ENCODE assay signal across 2 cellular contexts in genomic region chr10:5466451-5466996, GRCh38.
TF ChIP-seq lines count a peak whose summit lies in the region.

No MANE protein-coding gene starts in this region.

TF ChIP-seq in IMR-90, 13 proteins besides CTCF, POLR2A, EP300 and RAD21:
- TF ChIP-seq CHD1 (IDR thresholded peaks at IDR 0.05; ENCODE audit: low read depth, low read length) (no peak), BHLHE40 (IDR thresholded peaks at IDR 0.05; ENCODE audit: low read depth, low read length) (peak; percentile 93)

TF ChIP-seq in K562, 482 proteins besides CTCF, POLR2A, EP300 and RAD21 (continues in another document):
- TF ChIP-seq, protein P1, sequence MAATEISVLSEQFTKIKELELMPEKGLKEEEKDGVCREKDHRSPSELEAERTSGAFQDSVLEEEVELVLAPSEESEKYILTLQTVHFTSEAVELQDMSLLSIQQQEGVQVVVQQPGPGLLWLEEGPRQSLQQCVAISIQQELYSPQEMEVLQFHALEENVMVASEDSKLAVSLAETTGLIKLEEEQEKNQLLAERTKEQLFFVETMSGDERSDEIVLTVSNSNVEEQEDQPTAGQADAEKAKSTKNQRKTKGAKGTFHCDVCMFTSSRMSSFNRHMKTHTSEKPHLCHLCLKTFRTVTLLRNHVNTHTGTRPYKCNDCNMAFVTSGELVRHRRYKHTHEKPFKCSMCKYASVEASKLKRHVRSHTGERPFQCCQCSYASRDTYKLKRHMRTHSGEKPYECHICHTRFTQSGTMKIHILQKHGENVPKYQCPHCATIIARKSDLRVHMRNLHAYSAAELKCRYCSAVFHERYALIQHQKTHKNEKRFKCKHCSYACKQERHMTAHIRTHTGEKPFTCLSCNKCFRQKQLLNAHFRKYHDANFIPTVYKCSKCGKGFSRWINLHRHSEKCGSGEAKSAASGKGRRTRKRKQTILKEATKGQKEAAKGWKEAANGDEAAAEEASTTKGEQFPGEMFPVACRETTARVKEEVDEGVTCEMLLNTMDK (IDR thresholded peaks at IDR 0.05; ENCODE audit: borderline replicate concordance, insufficient read depth, low read depth, low read length, poor library complexity, severe bottlenecking) = no peak
- TF ChIP-seq GATAD2A (IDR thresholded peaks at IDR 0.05) (peak; percentile 34; the same call in 1 of the 2 replicates), ZNF134 (CRISPR knock-in tag; conservative IDR thresholded peaks at IDR 0.05) (no peak), GABPB1 (CRISPR knock-in tag; IDR thresholded peaks at IDR 0.05) (0 out of 2 replicates have a peak, but pooled peaks have one; percentile 16), ZNF699 (CRISPR knock-in tag; IDR thresholded peaks at IDR 0.05; ENCODE audit: insufficient replicate concordance) (no peak), NR2C1 (IDR thresholded peaks at IDR 0.05) (no peak), NR2C1 (tag; IDR thresholded peaks at IDR 0.05) (0 out of 2 replicates have a peak, but pooled peaks have one; percentile 20), MIER1 (IDR thresholded peaks at IDR 0.05; ENCODE audit: low read depth) (no peak), SRSF9 (IDR thresholded peaks at IDR 0.05; ENCODE audit: borderline replicate concordance, low read depth, low read length) (no peak), BCOR (IDR thresholded peaks at IDR 0.05) (no peak), MGA (IDR thresholded peaks at IDR 0.05) (peak; percentile 36; the same call in 1 of the 2 replicates), ZNF830 (CRISPR knock-in tag; IDR thresholded peaks at IDR 0.05) (no peak), CEBPG (CRISPR knock-in tag; IDR thresholded peaks at IDR 0.05) (0 out of 2 replicates have a peak, but pooled peaks have one; percentile 25), CEBPG (tag; conservative IDR thresholded peaks at IDR 0.05 in 1 of 2, IDR thresholded peaks at IDR 0.05 in 1 of 2) (no peak), HDGF (IDR thresholded peaks at IDR 0.05) (0 out of 2 replicates have a peak, but pooled peaks have one; percentile 33), CEBPZ (IDR thresholded peaks at IDR 0.05; ENCODE audit: borderline replicate concordance, low read depth, low read length) (no peak), RB1 (IDR thresholded peaks at IDR 0.05; ENCODE audit: low read depth) (no peak), NCOA4 (IDR thresholded peaks at IDR 0.05; ENCODE audit: partially characterized antibody) (no peak), MAZ (CRISPR knock-in tag; conservative IDR thresholded peaks at IDR 0.05 in 1 of 2, IDR thresholded peaks at IDR 0.05 in 1 of 2) (peak in 1 of 2 experiments; percentile 45; a peak in 1 of 4 replicates), E2F4 (CRISPR knock-in tag; IDR thresholded peaks at IDR 0.05; ENCODE audit: low read depth) (no peak), ZNF589 (CRISPR knock-in tag; IDR thresholded peaks at IDR 0.05; ENCODE audit: low read depth) (peak; percentile 77; the same call in 1 of the 2 replicates), SNIP1 (IDR thresholded peaks at IDR 0.05; ENCODE audit: low read depth) (no peak)
- TF ChIP-seq, protein P2, sequence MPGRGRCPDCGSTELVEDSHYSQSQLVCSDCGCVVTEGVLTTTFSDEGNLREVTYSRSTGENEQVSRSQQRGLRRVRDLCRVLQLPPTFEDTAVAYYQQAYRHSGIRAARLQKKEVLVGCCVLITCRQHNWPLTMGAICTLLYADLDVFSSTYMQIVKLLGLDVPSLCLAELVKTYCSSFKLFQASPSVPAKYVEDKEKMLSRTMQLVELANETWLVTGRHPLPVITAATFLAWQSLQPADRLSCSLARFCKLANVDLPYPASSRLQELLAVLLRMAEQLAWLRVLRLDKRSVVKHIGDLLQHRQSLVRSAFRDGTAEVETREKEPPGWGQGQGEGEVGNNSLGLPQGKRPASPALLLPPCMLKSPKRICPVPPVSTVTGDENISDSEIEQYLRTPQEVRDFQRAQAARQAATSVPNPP (IDR thresholded peaks at IDR 0.05; ENCODE audit: borderline replicate concordance, insufficient read depth, insufficient read length) = no peak
- TF ChIP-seq, protein P3, sequence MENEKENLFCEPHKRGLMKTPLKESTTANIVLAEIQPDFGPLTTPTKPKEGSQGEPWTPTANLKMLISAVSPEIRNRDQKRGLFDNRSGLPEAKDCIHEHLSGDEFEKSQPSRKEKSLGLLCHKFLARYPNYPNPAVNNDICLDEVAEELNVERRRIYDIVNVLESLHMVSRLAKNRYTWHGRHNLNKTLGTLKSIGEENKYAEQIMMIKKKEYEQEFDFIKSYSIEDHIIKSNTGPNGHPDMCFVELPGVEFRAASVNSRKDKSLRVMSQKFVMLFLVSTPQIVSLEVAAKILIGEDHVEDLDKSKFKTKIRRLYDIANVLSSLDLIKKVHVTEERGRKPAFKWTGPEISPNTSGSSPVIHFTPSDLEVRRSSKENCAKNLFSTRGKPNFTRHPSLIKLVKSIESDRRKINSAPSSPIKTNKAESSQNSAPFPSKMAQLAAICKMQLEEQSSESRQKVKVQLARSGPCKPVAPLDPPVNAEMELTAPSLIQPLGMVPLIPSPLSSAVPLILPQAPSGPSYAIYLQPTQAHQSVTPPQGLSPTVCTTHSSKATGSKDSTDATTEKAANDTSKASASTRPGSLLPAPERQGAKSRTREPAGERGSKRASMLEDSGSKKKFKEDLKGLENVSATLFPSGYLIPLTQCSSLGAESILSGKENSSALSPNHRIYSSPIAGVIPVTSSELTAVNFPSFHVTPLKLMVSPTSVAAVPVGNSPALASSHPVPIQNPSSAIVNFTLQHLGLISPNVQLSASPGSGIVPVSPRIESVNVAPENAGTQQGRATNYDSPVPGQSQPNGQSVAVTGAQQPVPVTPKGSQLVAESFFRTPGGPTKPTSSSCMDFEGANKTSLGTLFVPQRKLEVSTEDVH (IDR thresholded peaks at IDR 0.05; ENCODE audit: low read depth, partially characterized antibody) = peak; percentile 29
- TF ChIP-seq, protein P4, sequence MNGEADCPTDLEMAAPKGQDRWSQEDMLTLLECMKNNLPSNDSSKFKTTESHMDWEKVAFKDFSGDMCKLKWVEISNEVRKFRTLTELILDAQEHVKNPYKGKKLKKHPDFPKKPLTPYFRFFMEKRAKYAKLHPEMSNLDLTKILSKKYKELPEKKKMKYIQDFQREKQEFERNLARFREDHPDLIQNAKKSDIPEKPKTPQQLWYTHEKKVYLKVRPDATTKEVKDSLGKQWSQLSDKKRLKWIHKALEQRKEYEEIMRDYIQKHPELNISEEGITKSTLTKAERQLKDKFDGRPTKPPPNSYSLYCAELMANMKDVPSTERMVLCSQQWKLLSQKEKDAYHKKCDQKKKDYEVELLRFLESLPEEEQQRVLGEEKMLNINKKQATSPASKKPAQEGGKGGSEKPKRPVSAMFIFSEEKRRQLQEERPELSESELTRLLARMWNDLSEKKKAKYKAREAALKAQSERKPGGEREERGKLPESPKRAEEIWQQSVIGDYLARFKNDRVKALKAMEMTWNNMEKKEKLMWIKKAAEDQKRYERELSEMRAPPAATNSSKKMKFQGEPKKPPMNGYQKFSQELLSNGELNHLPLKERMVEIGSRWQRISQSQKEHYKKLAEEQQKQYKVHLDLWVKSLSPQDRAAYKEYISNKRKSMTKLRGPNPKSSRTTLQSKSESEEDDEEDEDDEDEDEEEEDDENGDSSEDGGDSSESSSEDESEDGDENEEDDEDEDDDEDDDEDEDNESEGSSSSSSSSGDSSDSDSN (IDR thresholded peaks at IDR 0.05; ENCODE audit: borderline replicate concordance in 1 of 2, low read depth in 2 of 2, low read length in 2 of 2) = no peak
